In genomic region chr2:4914551-4914950, GRCh38 we compare ENCODE assay signal across 24 cellular contexts.
A peak's percentile ranks its signal among the peaks of the same experiment; 100 is the strongest.
DNase-seq lines count a peak whose midpoint lies in the region; ATAC-seq and TF ChIP-seq lines count a peak whose summit lies in the region.
"Had no signal": no experiment of that assay in that cellular context is flagged by ENCODE, and none has a peak within 500 bp of the region (broad histone marks: within the 10 kb centered on the region; RNA-seq: fewer than 3 reads in every experiment).

No MANE protein-coding gene starts in this region.

- no peak overlapping the region for H3K27ac Mint-ChIP-seq in activated naive CD8-positive, alpha-beta T cell treated with anti-CD3 and anti-CD28 coated beads, Interleukin-2, amount 50 U/mL, for 24 hours
- no peak overlapping the region for H3K27ac Mint-ChIP-seq in neural progenitor cell
- H3K27ac Mint-ChIP-seq: activated naive CD4-positive, alpha-beta T cell treated with anti-CD3 and anti-CD28 coated beads, Interleukin-2, amount 50 U/mL, for 24 hours; dendritic cell treated with granulocyte-macrophage colony-stimulating factor and Interleukin-4, amounts not matched to agents 40 ng/mL and 50 ng/mL, for 4 days; nephron progenitor cell; stimulated activated naive CD8-positive, alpha-beta T cell treated with anti-CD3 and anti-CD28 coated beads, Interleukin-15, Interleukin-2, amounts not matched to agents 100 ng/mL and 50 ng/mL, for 24 hours had no signal

- H4K20me1 ChIP-seq in neural progenitor cell (ENCODE audit: low read depth) = no peaks in the 10 kb centered on the region

- no peaks in the 10 kb centered on the region for H3K36me3 Mint-ChIP-seq in activated naive CD8-positive, alpha-beta T cell treated with anti-CD3 and anti-CD28 coated beads, Interleukin-2, amount 50 U/mL, for 24 hours (ENCODE audit: low read depth)
- no peaks in the 10 kb centered on the region for H3K36me3 Mint-ChIP-seq in neural progenitor cell
- H3K36me3 Mint-ChIP-seq: activated naive CD4-positive, alpha-beta T cell treated with anti-CD3 and anti-CD28 coated beads, Interleukin-2, amount 50 U/mL, for 24 hours had no signal

- no peak overlapping the region for H3K27ac ChIP-seq in psoas muscle
- no peak overlapping the region for H3K27ac ChIP-seq in neural progenitor cell
- H3K27ac ChIP-seq: left lung, prostate gland, spleen, transverse colon had no signal

- WGBS in psoas muscle, 3 donors = 51 to 62% (median 53%) methylated on average over 4 of the region's 4 CpGs

- H2AFZ ChIP-seq in neural progenitor cell (replicated peaks) = no peak overlapping the region

- H3K9ac ChIP-seq in neural progenitor cell = no peak overlapping the region

- H3K79me2 ChIP-seq in neural progenitor cell (ENCODE audit: low read depth) = no peaks in the 10 kb centered on the region

- no peaks in the 10 kb centered on the region for H3K36me3 ChIP-seq in psoas muscle (ENCODE audit: insufficient read depth in 1 of 2, low read depth in 1 of 2)
- H3K36me3 ChIP-seq in neural progenitor cell = no peaks in the 10 kb centered on the region
- H3K36me3 ChIP-seq: left lung, prostate gland, spleen, transverse colon had no signal

- peak; percentile 4 for DNase-seq in HT-29 (ENCODE audit: low spot score)
- peak; percentile 67 for DNase-seq in T1000 (lab: John Stamatoyannopoulos, UW)
- DNase-seq in fibroblast of mammary gland (ENCODE audit: low read depth) = peak; percentile 12
- DNase-seq in psoas muscle = no peak
- no peak for DNase-seq in 8988T
- no peak for DNase-seq in activated naive CD8-positive, alpha-beta T cell treated with anti-CD3 and anti-CD28 coated beads, Interleukin-2, amount 50 U/mL, for 24 hours
- no peak for DNase-seq in activated T-cell treated with anti-CD3 and anti-CD28 coated beads, Interleukin-2, amount 50 U/mL, for 1 hour
- DNase-seq in neural progenitor cell (ENCODE audit: low spot score) = no peak
- DNase-seq: HCEC 1CT; Karpas-422; left lung; NCI-H1105; NCI-H2029 treated with DMSO at 0.1 percent for 48 hours; NCI-H510A; nephron progenitor cell; spleen; stimulated activated CD4-positive, alpha-beta T cell treated with anti-CD3 and anti-CD28 coated beads, Interleukin-4, amount 100 ng/mL, for 24 hours; transverse colon had no signal

- peak in 3 of 4 donors; percentile 39 to 61 (median 58) for ATAC-seq in psoas muscle
- no peak for ATAC-seq in activated naive CD8-positive, alpha-beta T cell treated with anti-CD3 and anti-CD28 coated beads, Interleukin-2, amount 50 U/mL, for 24 hours
- ATAC-seq: activated CD4-positive, CD25-positive, alpha-beta regulatory T cell treated with anti-CD3 and anti-CD28 coated beads, Interleukin-2, amount 50 U/mL, for 24 hours; left lung; SK-N-SH treated with all-trans-retinoic acid at 6 μM for 48 hours had no signal

- no peaks in the 10 kb centered on the region for H3K27me3 Mint-ChIP-seq in activated naive CD8-positive, alpha-beta T cell treated with anti-CD3 and anti-CD28 coated beads, Interleukin-2, amount 50 U/mL, for 24 hours
- no peaks in the 10 kb centered on the region for H3K27me3 Mint-ChIP-seq in neural progenitor cell (ENCODE audit: insufficient read depth, low read depth)
- H3K27me3 Mint-ChIP-seq: activated naive CD4-positive, alpha-beta T cell treated with anti-CD3 and anti-CD28 coated beads, Interleukin-2, amount 50 U/mL, for 24 hours; dendritic cell treated with granulocyte-macrophage colony-stimulating factor and Interleukin-4, amounts not matched to agents 40 ng/mL and 50 ng/mL, for 4 days; stimulated activated naive CD8-positive, alpha-beta T cell treated with anti-CD3 and anti-CD28 coated beads, Interleukin-15, Interleukin-2, amounts not matched to agents 100 ng/mL and 50 ng/mL, for 24 hours had no signal

- H3K4me1 ChIP-seq in psoas muscle (no peaks in the 10 kb centered on the region), neural progenitor cell (no peaks in the 10 kb centered on the region)
- H3K4me1 ChIP-seq: left lung, prostate gland, spleen, transverse colon had no signal

- H3K9me3 ChIP-seq in psoas muscle (no peaks in the 10 kb centered on the region), neural progenitor cell (ENCODE audit: low read depth) (no peaks in the 10 kb centered on the region)
- H3K9me3 ChIP-seq: left lung, prostate gland, transverse colon had no signal

- H3K27me3 ChIP-seq in psoas muscle (ENCODE audit: insufficient read depth in 3 of 3, low read length in 2 of 3) (no peaks in the 10 kb centered on the region), neural progenitor cell (no peaks in the 10 kb centered on the region)
- H3K27me3 ChIP-seq: left lung, spleen, transverse colon had no signal

- no peaks in the 10 kb centered on the region for H3F3A ChIP-seq in neural progenitor cell (ENCODE audit: low read depth)

- TF ChIP-seq CTCF in fibroblast of mammary gland (conservative IDR thresholded peaks at IDR 0.05; ENCODE audit: control insufficient read depth, insufficient read depth, low read depth, low read length) (no peak), psoas muscle (IDR thresholded peaks at IDR 0.05) (no peak), neural progenitor cell (IDR thresholded peaks at IDR 0.05) (no peak)

- H3K9me3 Mint-ChIP-seq in activated naive CD8-positive, alpha-beta T cell treated with anti-CD3 and anti-CD28 coated beads, Interleukin-2, amount 50 U/mL, for 24 hours = peaks cover 9% of the 10 kb centered on the region
- peaks cover 3% of the 10 kb centered on the region for H3K9me3 Mint-ChIP-seq in neural progenitor cell

- no peak overlapping the region for H3K4me3 ChIP-seq in fibroblast of mammary gland (ENCODE audit: control insufficient read depth, low read depth, low read length)
- H3K4me3 ChIP-seq in psoas muscle = no peak overlapping the region
- no peak overlapping the region for H3K4me3 ChIP-seq in neural progenitor cell
- H3K4me3 ChIP-seq: left lung, prostate gland, spleen, transverse colon had no signal

- no peak overlapping the region for H3K4me3 Mint-ChIP-seq in activated naive CD8-positive, alpha-beta T cell treated with anti-CD3 and anti-CD28 coated beads, Interleukin-2, amount 50 U/mL, for 24 hours
- H3K4me3 Mint-ChIP-seq in neural progenitor cell = no peak overlapping the region
- H3K4me3 Mint-ChIP-seq: activated naive CD4-positive, alpha-beta T cell treated with anti-CD3 and anti-CD28 coated beads, Interleukin-2, amount 50 U/mL, for 24 hours; dendritic cell treated with granulocyte-macrophage colony-stimulating factor and Interleukin-4, amounts not matched to agents 40 ng/mL and 50 ng/mL, for 4 days; nephron progenitor cell; stimulated activated naive CD8-positive, alpha-beta T cell treated with anti-CD3 and anti-CD28 coated beads, Interleukin-15, Interleukin-2, amounts not matched to agents 100 ng/mL and 50 ng/mL, for 24 hours had no signal

- H3K4me2 ChIP-seq in neural progenitor cell = no peak overlapping the region

- H3K4me1 Mint-ChIP-seq in activated naive CD8-positive, alpha-beta T cell treated with anti-CD3 and anti-CD28 coated beads, Interleukin-2, amount 50 U/mL, for 24 hours = no peaks in the 10 kb centered on the region
- no peaks in the 10 kb centered on the region for H3K4me1 Mint-ChIP-seq in neural progenitor cell
- H3K4me1 Mint-ChIP-seq: activated naive CD4-positive, alpha-beta T cell treated with anti-CD3 and anti-CD28 coated beads, Interleukin-2, amount 50 U/mL, for 24 hours; nephron progenitor cell had no signal

- intact Hi-C loops in psoas muscle (cut with DNase I) = no loop called here

Comparison
In these comparisons a context has a peak if more than half of its experiments do, and no peak if none do; other contexts are left out.
1. DNase-seq: peak in HT-29 (single experiment), T1000 (single experiment) and fibroblast of mammary gland (single experiment); none in psoas muscle (0 of 2), 8988T (single experiment), activated naive CD8-positive, alpha-beta T cell treated with anti-CD3 and anti-CD28 coated beads, Interleukin-2, amount 50 U/mL, for 24 hours (single experiment), activated T-cell treated with anti-CD3 and anti-CD28 coated beads, Interleukin-2, amount 50 U/mL, for 1 hour (single experiment) and neural progenitor cell (single experiment).